Comparison of ENCODE assay signal across 15 cellular contexts in genomic region chr7:47335557-47336177, GRCh38.
DNase-seq lines count a peak whose midpoint lies in the region; ATAC-seq and TF ChIP-seq lines count a peak whose summit lies in the region.
"Had no signal": no experiment of that assay in that cellular context is flagged by ENCODE, and none has a peak within 500 bp of the region (broad histone marks: within the 10 kb centered on the region; RNA-seq: fewer than 3 reads in every experiment).

No MANE protein-coding gene starts in this region.

- H3K27me3 ChIP-seq in right atrium auricular region (no peaks in the 10 kb centered on the region), aorta (ENCODE audit: control insufficient read depth in 1 of 2, insufficient read depth in 2 of 2, low read length in 1 of 2) (no peaks in the 10 kb centered on the region), uterus (no peaks in the 10 kb centered on the region)

- H3K9me3 ChIP-seq in right atrium auricular region (no peaks in the 10 kb centered on the region), aorta (ENCODE audit: control insufficient read depth, low read length) (no peaks in the 10 kb centered on the region), uterus (no peaks in the 10 kb centered on the region)
- H3K9me3 ChIP-seq: SK-N-SH had no signal

- DNase-seq in Right ventricle myocardium inferior (ENCODE audit: missing footprints) = no peak
- no peak for DNase-seq in cardiac septum (ENCODE audit: low spot score)
- no peak for DNase-seq in right atrium auricular region (ENCODE audit: low spot score)
- DNase-seq in sciatic nerve (ENCODE audit: low spot score) = peak; percentile 45
- DNase-seq in aorta = peak in 1 of 2 donors; percentile 32
- no peak for DNase-seq in activated T-cell treated with anti-CD3 and anti-CD28 coated beads, Interleukin-2, amount 50 U/mL, for 48 hours
- DNase-seq in uterus = no peak
- DNase-seq in GM10248 (ENCODE audit: extremely low spot score) = no peak
- DNase-seq: activated CD4-positive, alpha-beta T cell treated with anti-CD3 and anti-CD28 coated beads, Interleukin-2, amount 10 ng/mL, durations not matched to agents 24 days and 14 days; activated T-cell treated with anti-CD3 and anti-CD28 coated beads, Interleukin-2, amount 50 U/mL, for 1 hour; NCI-H2081 treated with DMSO at 0.1 percent for 48 hours; OCI-M1; SK-N-SH; small intestine had no signal

- 54 to 59% methylated on average over 6 of the region's 6 CpGs for WGBS in aorta, 2 donors

- POLR2A ChIA-PET in GM10248 (lab: Yijun Ruan, JAX) = no interaction called here

- TF ChIP-seq CTCF in right atrium auricular region (IDR thresholded peaks at IDR 0.05) = no peak
- TF ChIP-seq CTCF in uterus (IDR thresholded peaks at IDR 0.05) = no peak
- TF ChIP-seq CTCF in GM10248 (IDR thresholded peaks at IDR 0.05; ENCODE audit: control extremely low read depth, extremely low read depth, low read depth, missing control alignments) = no peak

- intact Hi-C loops in Right ventricle myocardium inferior (cut with DNase I) (loop anchor here (5.0 kb wide), 2 partner anchors 37 to 68 kb away; no protein-coding TSS in a partner anchor), cardiac septum (cut with DNase I) (loop anchor here (5.0 to 10.0 kb wide), 3 partner anchors 37 to 139 kb away; no protein-coding TSS in a partner anchor), sciatic nerve (cut with DNase I) (no loop called here), aorta (cut with DNase I) (loop anchor here in 1 of 2 donors (5.0 kb wide), 2 partner anchors 43 to 87 kb away; no protein-coding TSS in a partner anchor), uterus (cut with DNase I; ENCODE audit: low total_unique reads) (no loop called here)

- peak overlapping the region; percentile 76 to 96 for H3K27ac ChIP-seq in right atrium auricular region
- H3K27ac ChIP-seq in aorta (ENCODE audit: low read depth in 1 of 2, low read length in 2 of 2) = peak overlapping the region; percentile 45 to 88
- no peak overlapping the region for H3K27ac ChIP-seq in uterus

- CTCF ChIA-PET in GM10248 (lab: Yijun Ruan, JAX) = interaction anchor here (2.0 kb wide), 1 partner anchor 69 kb away, joined by 7 read pairs; no protein-coding TSS in a partner anchor

- H3K4me3 ChIP-seq in right atrium auricular region (no peak overlapping the region), aorta (ENCODE audit: low read length in 2 of 2) (no peak overlapping the region), uterus (no peak overlapping the region)

- peaks cover 0 to 56% of the 10 kb centered on the region in 2 donors for H3K4me1 ChIP-seq in right atrium auricular region
- H3K4me1 ChIP-seq in aorta (ENCODE audit: control insufficient read depth in 1 of 2, insufficient read depth in 2 of 2, low read length in 2 of 2) = peaks cover 0 to 4% of the 10 kb centered on the region in 2 donors
- H3K4me1 ChIP-seq in uterus = no peaks in the 10 kb centered on the region

- H3K36me3 ChIP-seq in right atrium auricular region (no peaks in the 10 kb centered on the region), aorta (ENCODE audit: control insufficient read depth in 1 of 2, insufficient read depth in 2 of 2, low read length in 1 of 2) (no peaks in the 10 kb centered on the region), uterus (no peaks in the 10 kb centered on the region)

- ATAC-seq in Right ventricle myocardium inferior (peak; percentile 74), sciatic nerve (peak; percentile 10), aorta (ENCODE audit: low FRiP score) (no peak)
- ATAC-seq: stimulated activated effector memory CD8-positive, alpha-beta T cell treated with anti-CD3 and anti-CD28 coated beads, Interleukin-12 subunit alpha, Interleukin-12 subunit beta, amount 100 ng/mL, for 72 hours had no signal

- TF ChIP-seq POLR2A in uterus (IDR thresholded peaks at IDR 0.05) = no peak

Comparison
In these comparisons a context has a peak if more than half of its experiments do, and no peak if none do; other contexts are left out.
1. H3K27ac ChIP-seq: peak in right atrium auricular region (2 of 2) and aorta (2 of 2); none in uterus (0 of 2).
2. intact Hi-C loops: an anchor here in Right ventricle myocardium inferior (5.0 kb wide) and cardiac septum (5.0 to 10.0 kb wide); none called in sciatic nerve and uterus.